ENCODE assay signal across 1 cellular context in genomic region chr1:9428601-9429368, GRCh38.
TF ChIP-seq lines count a peak whose summit lies in the region.

No MANE protein-coding gene starts in this region.

TF ChIP-seq in HepG2, 621 proteins besides CTCF, POLR2A, EP300 and RAD21 (continued from another document and continues in another):
- no peak for TF ChIP-seq NFAT5 (CRISPR knock-in tag; IDR thresholded peaks at IDR 0.05)
- TF ChIP-seq PLRG1 (conservative IDR thresholded peaks at IDR 0.05), result no peak
- TF ChIP-seq KLF13 (CRISPR knock-in tag; IDR thresholded peaks at IDR 0.05), result no peak
- no peak for TF ChIP-seq ZBTB2 (CRISPR knock-in tag; IDR thresholded peaks at IDR 0.05; ENCODE audit: low read depth)
- no peak for TF ChIP-seq NCOA5 (CRISPR knock-in tag; IDR thresholded peaks at IDR 0.05)
- no peak for TF ChIP-seq ZNF205 (CRISPR knock-in tag; IDR thresholded peaks at IDR 0.05)
- TF ChIP-seq GLMP (CRISPR knock-in tag; IDR thresholded peaks at IDR 0.05; ENCODE audit: borderline replicate concordance), result no peak
- TF ChIP-seq PAF1 (CRISPR knock-in tag; IDR thresholded peaks at IDR 0.05), result no peak
- TF ChIP-seq HMG20B (CRISPR knock-in tag; conservative IDR thresholded peaks at IDR 0.05), result no peak
- no peak; the same call in 1 of the 2 replicates for TF ChIP-seq NCOR1 (IDR thresholded peaks at IDR 0.05; ENCODE audit: borderline replicate concordance, low read length)
- no peak for TF ChIP-seq FOXA1 (IDR thresholded peaks at IDR 0.05)
- no peak for TF ChIP-seq FOXA1 (CRISPR knock-in tag; IDR thresholded peaks at IDR 0.05)
- TF ChIP-seq ZNF44 (CRISPR knock-in tag; IDR thresholded peaks at IDR 0.05), result peak; percentile 81
- no peak for TF ChIP-seq DPF2 (CRISPR knock-in tag; IDR thresholded peaks at IDR 0.05; ENCODE audit: borderline replicate concordance, low read depth)
- no peak for TF ChIP-seq SOX6 (IDR thresholded peaks at IDR 0.05)
- peak; percentile 76; the same call in 1 of the 2 replicates for TF ChIP-seq SOX6 (CRISPR knock-in tag; IDR thresholded peaks at IDR 0.05)
- no peak for TF ChIP-seq HNRNPUL1 (IDR thresholded peaks at IDR 0.05; ENCODE audit: low read depth, low read length)
- TF ChIP-seq REL (CRISPR knock-in tag; conservative IDR thresholded peaks at IDR 0.05), result no peak
- no peak; the same call in 1 of the 2 replicates for TF ChIP-seq AHDC1 (CRISPR knock-in tag; IDR thresholded peaks at IDR 0.05; ENCODE audit: borderline replicate concordance)
- TF ChIP-seq ZKSCAN5 (CRISPR knock-in tag; IDR thresholded peaks at IDR 0.05), result no peak
- TF ChIP-seq DMTF1 (CRISPR knock-in tag; IDR thresholded peaks at IDR 0.05), result no peak
- no peak; the same call in 1 of the 2 replicates for TF ChIP-seq ZNF510 (CRISPR knock-in tag; IDR thresholded peaks at IDR 0.05; ENCODE audit: low read depth)
- TF ChIP-seq TBX2 (CRISPR knock-in tag; IDR thresholded peaks at IDR 0.05; ENCODE audit: borderline replicate concordance), result peak; percentile 48; the same call in 1 of the 2 replicates
- no peak for TF ChIP-seq THYN1 (CRISPR knock-in tag; IDR thresholded peaks at IDR 0.05; ENCODE audit: borderline replicate concordance, low read depth)
- peak; percentile 76 for TF ChIP-seq RFX3 (CRISPR knock-in tag; IDR thresholded peaks at IDR 0.05)
- TF ChIP-seq PAXIP1 (CRISPR knock-in tag; conservative IDR thresholded peaks at IDR 0.05), result peak; percentile 63
- TF ChIP-seq TEAD3 (CRISPR knock-in tag; optimal IDR thresholded peaks at IDR 0.05; ENCODE audit: borderline replicate concordance), result peak; percentile 78
- TF ChIP-seq MXD1 (CRISPR knock-in tag; IDR thresholded peaks at IDR 0.05), result peak; percentile 43; the same call in 1 of the 2 replicates
- 0 out of 2 replicates have a peak, but pooled peaks have one; percentile 7 for TF ChIP-seq ZNF451 (CRISPR knock-in tag; IDR thresholded peaks at IDR 0.05)
- peak; percentile 41 for TF ChIP-seq SMAD3 (CRISPR knock-in tag; IDR thresholded peaks at IDR 0.05)
- TF ChIP-seq ZBTB4 (CRISPR knock-in tag; IDR thresholded peaks at IDR 0.05; ENCODE audit: borderline replicate concordance), result peak; percentile 88; the same call in 1 of the 2 replicates
- TF ChIP-seq ZNF460 (CRISPR knock-in tag; IDR thresholded peaks at IDR 0.05; ENCODE audit: borderline replicate concordance), result no peak
- TF ChIP-seq EZH2 (conservative IDR thresholded peaks at IDR 0.05; ENCODE audit: low read depth, low read length), result no peak
- TF ChIP-seq EHMT2 (IDR thresholded peaks at IDR 0.05; ENCODE audit: borderline replicate concordance, low read depth, low read length), result no peak
